In genomic region chr17:75704963-75705875, GRCh38 we compare ENCODE assay signal across 2 cellular contexts.
TF ChIP-seq lines count a peak whose summit lies in the region.

No MANE protein-coding gene starts in this region.

TF ChIP-seq in HEK293, 187 proteins besides CTCF, POLR2A, EP300 and RAD21:
- TF ChIP-seq ZFHX2 (tag by site-specific recombination; conservative IDR thresholded peaks at IDR 0.05) (0 out of 2 replicates have a peak, but pooled peaks have one; percentile 17), ATF2 (tag by site-specific recombination; IDR thresholded peaks at IDR 0.05; ENCODE audit: low read depth) (no peak), ZNF549 (tag by site-specific recombination; IDR thresholded peaks at IDR 0.05) (no peak), ZNF530 (tag by site-specific recombination; IDR thresholded peaks at IDR 0.05; ENCODE audit: low read depth) (no peak), ZNF18 (tag by site-specific recombination; IDR thresholded peaks at IDR 0.05) (no peak)

TF ChIP-seq in K562, 482 proteins besides CTCF, POLR2A, EP300 and RAD21:
- no peak for TF ChIP-seq ZNF655 (CRISPR knock-in tag; IDR thresholded peaks at IDR 0.05)
- TF ChIP-seq POLR2G (IDR thresholded peaks at IDR 0.05; ENCODE audit: low read depth, low read length): peak; percentile 41
- TF ChIP-seq JUND (IDR thresholded peaks at IDR 0.05; ENCODE audit: borderline replicate concordance, low read depth, low read length): no peak
- no peak for TF ChIP-seq JUND (tag; IDR thresholded peaks at IDR 0.05; ENCODE audit: borderline replicate concordance, low read depth, low read length)
- no peak for TF ChIP-seq CXXC5 (CRISPR knock-in tag; IDR thresholded peaks at IDR 0.05)
- TF ChIP-seq YY1 (IDR thresholded peaks at IDR 0.05; ENCODE audit: borderline replicate concordance in 1 of 3, control insufficient read depth in 1 of 3, extremely low read depth in 1 of 3, insufficient read depth in 3 of 3, insufficient read length in 1 of 3, insufficient replicate concordance in 2 of 3, low read depth in 1 of 3, low read length in 2 of 3): no peak
- no peak for TF ChIP-seq DIDO1 (tag; IDR thresholded peaks at IDR 0.05; ENCODE audit: low read depth)
- TF ChIP-seq CEBPB (tag; IDR thresholded peaks at IDR 0.05): no peak
- TF ChIP-seq BRF2 (IDR thresholded peaks at IDR 0.05; ENCODE audit: borderline replicate concordance, insufficient read depth, insufficient read length): no peak
